20 cellular contexts compared by ENCODE assay signal in genomic region chr2:190333395-190333794, GRCh38. TPM values are rescaled to one million over a fixed set of nuclear protein-coding genes. Genes with fewer than 3 reads are reported as not detected.
DNase-seq lines count a peak whose midpoint lies in the region; ATAC-seq, FAIRE-seq and TF ChIP-seq lines count a peak whose summit lies in the region.
"Had no signal": no experiment of that assay in that cellular context is flagged by ENCODE, and none has a peak within 500 bp of the region (broad histone marks: within the 10 kb centered on the region; RNA-seq: fewer than 3 reads in every experiment).

No MANE protein-coding gene starts in this region.

- intact Hi-C loops in HepG2 (cut with micrococcal nuclease; ENCODE audit: unreplicated experiment), result loop anchor here (10.0 kb wide), 2 partner anchors 311 to 681 kb away; partner anchors contain the start of genes NAB1 and STAT1

- BruUV-seq in HepG2 (replicated peaks; lab: Mats Ljungman, UMichigan), result no TSS peak

- no peaks in the 10 kb centered on the region for H4K20me1 ChIP-seq in HepG2 (ENCODE audit: insufficient read depth, low read length)

- no peaks in the 10 kb centered on the region for H3K36me3 Mint-ChIP-seq in progenitor cell of endocrine pancreas (ENCODE audit: insufficient read depth)

- H3K9me3 Mint-ChIP-seq in progenitor cell of endocrine pancreas (ENCODE audit: low read depth), result peaks cover 2% of the 10 kb centered on the region

- POLR2A ChIA-PET in A549 (lab: Yijun Ruan, JAX), result no interaction called here
- POLR2A ChIA-PET in HepG2 (lab: Yijun Ruan, JAX), result no interaction called here
- POLR2A ChIA-PET in GM10248 (lab: Yijun Ruan, JAX), result no interaction called here

- FAIRE-seq in A549 (lab: Jason Lieb, UNC) (no peak), HepG2 (lab: Jason Lieb, UNC) (no peak)
- FAIRE-seq: GM19239 had no signal

- H3K36me3 ChIP-seq in HepG2 (replicated peaks in 1 of 2; ENCODE audit: control insufficient read depth in 1 of 2, insufficient read depth in 2 of 2, low read length in 2 of 2), result no peaks in the 10 kb centered on the region
- no peaks in the 10 kb centered on the region for H3K36me3 ChIP-seq in HAP-1 (replicated peaks)
- H3K36me3 ChIP-seq: SJCRH30 had no signal

- ATAC-seq in A549 (no peak), HepG2 (no peak), GM21717 (IDR thresholded peaks at IDR 0.05; ENCODE audit: unreplicated experiment) (no peak), HG03135 (IDR thresholded peaks at IDR 0.05; ENCODE audit: unreplicated experiment) (no peak)
- ATAC-seq: Panc1 had no signal

- H3K79me2 ChIP-seq in HepG2 (ENCODE audit: insufficient read depth, low read length), result peaks cover 2% of the 10 kb centered on the region

- H3K27ac Mint-ChIP-seq in progenitor cell of endocrine pancreas, result peak overlapping the region; percentile 66
- H3K27ac Mint-ChIP-seq: B cell had no signal

- no peak overlapping the region for H3K4me3 Mint-ChIP-seq in progenitor cell of endocrine pancreas (ENCODE audit: low read depth)
- H3K4me3 Mint-ChIP-seq: B cell had no signal

- in situ Hi-C loops in HepG2 (cut with HindIII; ENCODE audit: extremely low pct_ligation_motif_present, low pct_unique_long_range_greater_than_20kb) (loop anchor here (5.0 to 25.0 kb wide), 2 partner anchors 39 to 179 kb away; no protein-coding TSS in a partner anchor), HAP-1 (cut with MboI; ENCODE audit: low sequenced_read_pairs) (no loop called here)

- TF ChIP-seq RAD21 in A549 (conservative IDR thresholded peaks at IDR 0.05 in 1 of 2, IDR thresholded peaks at IDR 0.05 in 1 of 2), result no peak
- TF ChIP-seq RAD21 in HepG2 (CRISPR knock-in tag; IDR thresholded peaks at IDR 0.05), result no peak

- H3K4me2 ChIP-seq in A549 (peak overlapping the region; percentile 85), HepG2 (ENCODE audit: low read depth, low read length) (no peak overlapping the region)

- TF ChIP-seq CTCF in A549 (IDR thresholded peaks at IDR 0.05) (no peak), coronary artery (IDR thresholded peaks at IDR 0.05) (no peak), HepG2 (CRISPR knock-in tag; IDR thresholded peaks at IDR 0.05) (no peak), progenitor cell of endocrine pancreas (IDR thresholded peaks at IDR 0.05; ENCODE audit: unreplicated experiment) (no peak), GM10248 (IDR thresholded peaks at IDR 0.05; ENCODE audit: control extremely low read depth, extremely low read depth, low read depth, missing control alignments) (no peak)

- CTCF ChIA-PET in A549 (lab: Yijun Ruan, JAX) (interaction anchor here (1.1 kb wide), 1 partner anchor 13 kb away, joined by 5 read pairs; no protein-coding TSS in a partner anchor), HepG2 (lab: Yijun Ruan, JAX; ENCODE audit: low intra/inter-chr PET ratio, low total read pairs) (no interaction called here), GM10248 (lab: Yijun Ruan, JAX) (no interaction called here)

- no peak overlapping the region for H3K4me3 ChIP-seq in A549
- H3K4me3 ChIP-seq in coronary artery, result peak overlapping the region; percentile 22
- no peak overlapping the region for H3K4me3 ChIP-seq in HepG2 (replicated peaks in 1 of 3; ENCODE audit: insufficient read depth in 1 of 3, low read depth in 2 of 3, low read length in 3 of 3)
- H3K4me3 ChIP-seq in HAP-1, result no peak overlapping the region
- H3K4me3 ChIP-seq: GM23248, SJCRH30 had no signal

- H3K4me1 Mint-ChIP-seq in progenitor cell of endocrine pancreas (ENCODE audit: low read depth), result peaks cover 21% of the 10 kb centered on the region
- H3K4me1 Mint-ChIP-seq: B cell had no signal

- TF ChIP-seq POLR2A in A549 (IDR thresholded peaks at IDR 0.05; ENCODE audit: low read length) (no peak), HepG2 (IDR thresholded peaks at IDR 0.05; ENCODE audit: insufficient read depth in 1 of 2, low read depth in 2 of 2, low read length in 2 of 2) (no peak)

- DNase-seq in A549 (ENCODE audit: low read depth in 1 of 2, low spot score in 1 of 2), result no peak
- no peak for DNase-seq in coronary artery (ENCODE audit: low spot score)
- DNase-seq in HepG2 (ENCODE audit: low spot score), result no peak
- no peak for DNase-seq in progenitor cell of endocrine pancreas (ENCODE audit: low spot score, unreplicated experiment)
- DNase-seq in HAP-1 (ENCODE audit: low spot score in 2 of 2), result no peak
- no peak for DNase-seq in GM10248 (ENCODE audit: extremely low spot score)
- DNase-seq: 8988T, GDM1, GM23248, NCI-H1417 treated with DMSO at 0.1 percent for 48 hours, NCI-H2029, NCI-H2171, NCI-H446 treated with DMSO at 0.1 percent for 48 hours, NCI-H69, SJCRH30 had no signal

- peaks cover 27% of the 10 kb centered on the region for H3K4me1 ChIP-seq in A549
- H3K4me1 ChIP-seq in HepG2 (ENCODE audit: insufficient read depth, low read length), result peaks cover 54% of the 10 kb centered on the region
- H3K4me1 ChIP-seq in HAP-1, result no peaks in the 10 kb centered on the region
- H3K4me1 ChIP-seq: SJCRH30 had no signal

- peak overlapping the region; percentile 66 to 82; a peak in 5 of 6 replicates for H3K27ac ChIP-seq in A549
- peak overlapping the region in 1 of 2 donors; percentile 56 for H3K27ac ChIP-seq in coronary artery
- peak overlapping the region; percentile 84 for H3K27ac ChIP-seq in HepG2 (ENCODE audit: extremely low read length, insufficient read depth, low read length)
- H3K27ac ChIP-seq: GM23248, SJCRH30 had no signal

- 70% methylated on average over 8 of the region's 8 CpGs for WGBS in A549 (ENCODE audit: missing lambda C conversion rate)
- WGBS in HepG2 (ENCODE audit: low lambda C conversion rate), result 75% methylated on average over 8 of the region's 8 CpGs

- H3K27me3 ChIP-seq in HepG2 (ENCODE audit: control insufficient read depth in 1 of 2, insufficient read depth in 2 of 2, low read length in 2 of 2), result no peaks in the 10 kb centered on the region
- peaks cover 4% of the 10 kb centered on the region; the same call in 1 of the 2 replicates for H3K27me3 ChIP-seq in HAP-1 (ENCODE audit: low read depth)
- H3K27me3 ChIP-seq: SJCRH30 had no signal

- H3K9me3 ChIP-seq in A549 (no peaks in the 10 kb centered on the region), HepG2 (ENCODE audit: low read length) (no peaks in the 10 kb centered on the region), HAP-1 (0 out of 2 replicates have a peak, but pooled peaks cover 3% of the 10 kb centered on the region)

- no peak overlapping the region for H3K9ac ChIP-seq in HepG2 (ENCODE audit: insufficient read depth, low read depth, low read length)
- H3K9ac ChIP-seq: GM23248 had no signal

- no peak for TF ChIP-seq EP300 in A549 (IDR thresholded peaks at IDR 0.05)
- TF ChIP-seq EP300 in HepG2 (IDR thresholded peaks at IDR 0.05; ENCODE audit: low read depth in 2 of 2, low read length in 2 of 2), result no peak
- TF ChIP-seq EP300 in HepG2 (CRISPR knock-in tag; IDR thresholded peaks at IDR 0.05; ENCODE audit: borderline replicate concordance), result no peak

- no peaks in the 10 kb centered on the region for H3K27me3 Mint-ChIP-seq in progenitor cell of endocrine pancreas

- no peak overlapping the region for H2AFZ ChIP-seq in HepG2 (ENCODE audit: low read length)
- H2AFZ ChIP-seq: GM23248 had no signal

RNA-seq across cellular contexts. Expression of gene INPP1, which starts 10.0 kb away (rescaled TPM):
- polyA plus RNA-seq in A549 (2011; rRNA removed) (12.8 and 14.6 TPM in 2 replicates), A549 (2017; fragmentation: RNase III; extraction: RNeasy Plus Mini Kit Qiagen cat#74134 plus additional on column Dnase treatment) (15.9 to 19.9 TPM (median 18.4 TPM) in 3 replicates), HepG2 (2011; rRNA removed) (10.0 and 10.5 TPM in 2 replicates)
- polyA plus RNA-seq in A549 (2012; cell fraction: cytosol; rRNA removed), result 4.5 and 7.8 TPM in 2 replicates
- 4.2 and 5.3 TPM in 2 replicates for polyA plus RNA-seq in A549 (2012; cell fraction: nucleus; rRNA removed)
- 5.3 and 8.2 TPM in 2 replicates for polyA minus RNA-seq in A549 (2011; rRNA and poly(A)+ RNA removed)
- total RNA-seq in HepG2 (2016; rRNA removed; fragmentation: Illumina TruSeq; extraction: Trizol) (13.3 and 15.2 TPM in 2 replicates), progenitor cell of endocrine pancreas (15.4 and 15.5 TPM in 2 replicates)
- 6.0 and 8.5 TPM in 2 replicates for total RNA-seq in HepG2 (2016; cell fraction: cytosol; rRNA removed; fragmentation: Illumina TruSeq; extraction: Trizol; ENCODE audit: low read depth)
- total RNA-seq in HepG2 (2016; cell fraction: insoluble cytoplasmic fraction; rRNA removed; fragmentation: Illumina TruSeq; extraction: Trizol), result 11.4 and 14.0 TPM in 2 replicates
- total RNA-seq in HepG2 (2016; cell fraction: membrane; rRNA removed; fragmentation: Illumina TruSeq; extraction: Trizol), result 12.0 and 14.5 TPM in 2 replicates
- 6.6 and 8.8 TPM in 2 replicates for total RNA-seq in HepG2 (2016; cell fraction: nucleus; rRNA removed; fragmentation: Illumina TruSeq; extraction: Trizol)
- 5.7 and 7.3 TPM in 2 replicates for polyA plus RNA-seq in HepG2 (2011; cell fraction: cytosol; rRNA removed)
- polyA plus RNA-seq in HepG2 (2011; cell fraction: nucleus; rRNA removed), result 10.0 and 11.1 TPM in 2 replicates
- polyA plus RNA-seq in HepG2 (2012), result 23.9 and 28.9 TPM in 2 replicates
- 7.9 and 9.4 TPM in 2 replicates for polyA plus RNA-seq in HepG2 (2016; cell fraction: cytosol; fragmentation: Illumina TruSeq; extraction: Trizol; ENCODE audit: low read depth)
- polyA plus RNA-seq in HepG2 (2016; cell fraction: insoluble cytoplasmic fraction; fragmentation: Illumina TruSeq; extraction: Trizol; ENCODE audit: low read depth), result 18.0 and 18.7 TPM in 2 replicates
- polyA plus RNA-seq in HepG2 (2016; cell fraction: membrane; fragmentation: Illumina TruSeq; extraction: Trizol; ENCODE audit: low read depth), result 12.1 and 13.1 TPM in 2 replicates
- polyA plus RNA-seq in HepG2 (2016; cell fraction: nucleus; fragmentation: Illumina TruSeq; extraction: Trizol; ENCODE audit: insufficient read depth, low read depth), result 22.8 and 23.1 TPM in 2 replicates
- 4.8 and 5.3 TPM in 2 replicates for polyA minus RNA-seq in HepG2 (2011; rRNA and poly(A)+ RNA removed; ENCODE audit: low replicate concordance)
- 8.2 and 11.3 TPM in 2 replicates for polyA minus RNA-seq in HepG2 (2011; cell fraction: cytosol; rRNA and poly(A)+ RNA removed)
- 8.2 and 8.7 TPM in 2 replicates for polyA minus RNA-seq in HepG2 (2011; cell fraction: nucleus; rRNA and poly(A)+ RNA removed)

RNA-seq across cellular contexts. Expression of gene HIBCH, which starts 13.8 kb away (rescaled TPM):
- polyA plus RNA-seq in A549 (2011; rRNA removed) (17.6 and 26.9 TPM in 2 replicates), A549 (2017; fragmentation: RNase III; extraction: RNeasy Plus Mini Kit Qiagen cat#74134 plus additional on column Dnase treatment) (21.8 to 21.9 TPM (median 21.8 TPM) in 3 replicates), HepG2 (2011; rRNA removed) (17.8 and 18.8 TPM in 2 replicates)
- 6.0 and 7.2 TPM in 2 replicates for polyA plus RNA-seq in A549 (2012; cell fraction: cytosol; rRNA removed)
- 3.4 and 5.5 TPM in 2 replicates for polyA plus RNA-seq in A549 (2012; cell fraction: nucleus; rRNA removed)
- polyA minus RNA-seq in A549 (2011; rRNA and poly(A)+ RNA removed), result 10.5 and 10.9 TPM in 2 replicates
- total RNA-seq in HepG2 (2016; rRNA removed; fragmentation: Illumina TruSeq; extraction: Trizol) (49.5 and 67.0 TPM in 2 replicates), progenitor cell of endocrine pancreas (49.5 and 54.8 TPM in 2 replicates)
- 9.9 and 10.7 TPM in 2 replicates for total RNA-seq in HepG2 (2016; cell fraction: cytosol; rRNA removed; fragmentation: Illumina TruSeq; extraction: Trizol; ENCODE audit: low read depth)
- total RNA-seq in HepG2 (2016; cell fraction: insoluble cytoplasmic fraction; rRNA removed; fragmentation: Illumina TruSeq; extraction: Trizol), result 46.9 and 68.2 TPM in 2 replicates
- total RNA-seq in HepG2 (2016; cell fraction: membrane; rRNA removed; fragmentation: Illumina TruSeq; extraction: Trizol), result 11.0 and 12.8 TPM in 2 replicates
- 64.0 and 64.7 TPM in 2 replicates for total RNA-seq in HepG2 (2016; cell fraction: nucleus; rRNA removed; fragmentation: Illumina TruSeq; extraction: Trizol)
- polyA plus RNA-seq in HepG2 (2011; cell fraction: cytosol; rRNA removed), result 6.4 and 8.3 TPM in 2 replicates
- 14.6 and 25.8 TPM in 2 replicates for polyA plus RNA-seq in HepG2 (2011; cell fraction: nucleus; rRNA removed)
- 27.5 and 40.7 TPM in 2 replicates for polyA plus RNA-seq in HepG2 (2012)
- 6.9 and 7.7 TPM in 2 replicates for polyA plus RNA-seq in HepG2 (2016; cell fraction: cytosol; fragmentation: Illumina TruSeq; extraction: Trizol; ENCODE audit: low read depth)
- polyA plus RNA-seq in HepG2 (2016; cell fraction: insoluble cytoplasmic fraction; fragmentation: Illumina TruSeq; extraction: Trizol; ENCODE audit: low read depth), result 63.7 and 68.2 TPM in 2 replicates
- polyA plus RNA-seq in HepG2 (2016; cell fraction: membrane; fragmentation: Illumina TruSeq; extraction: Trizol; ENCODE audit: low read depth), result 9.3 and 9.4 TPM in 2 replicates
- 45.2 and 47.6 TPM in 2 replicates for polyA plus RNA-seq in HepG2 (2016; cell fraction: nucleus; fragmentation: Illumina TruSeq; extraction: Trizol; ENCODE audit: insufficient read depth, low read depth)
- polyA minus RNA-seq in HepG2 (2011; rRNA and poly(A)+ RNA removed; ENCODE audit: low replicate concordance), result 6.3 and 18.5 TPM in 2 replicates
- 8.9 and 9.9 TPM in 2 replicates for polyA minus RNA-seq in HepG2 (2011; cell fraction: cytosol; rRNA and poly(A)+ RNA removed)
- 88.3 and 98.2 TPM in 2 replicates for polyA minus RNA-seq in HepG2 (2011; cell fraction: nucleus; rRNA and poly(A)+ RNA removed)

Comparison
In these comparisons a context has a peak if more than half of its experiments do, and no peak if none do; other contexts are left out.
1. Of the 38 proteins assayed by ChIP-seq in both HepG2 and A549: peak only in HepG2: none; only in A549: none; in both: MAFK; in neither: 37.